In genomic region chr12:46368684-46369083, GRCh38 we compare ENCODE assay signal across 1 cellular context.
TF ChIP-seq lines count a peak whose summit lies in the region.

No MANE protein-coding gene starts in this region.

TF ChIP-seq in SK-N-SH, 30 proteins besides CTCF, POLR2A, EP300 and RAD21 (continued from another document):
- no peak for TF ChIP-seq REST (IDR thresholded peaks at IDR 0.05; ENCODE audit: low read depth, low read length)
- TF ChIP-seq MXI1 (IDR thresholded peaks at IDR 0.05; ENCODE audit: low read depth, low read length): no peak
- TF ChIP-seq TAF1 (IDR thresholded peaks at IDR 0.05; ENCODE audit: borderline replicate concordance, low read depth, low read length): no peak
- TF ChIP-seq TEAD4 (IDR thresholded peaks at IDR 0.05; ENCODE audit: borderline replicate concordance, insufficient read depth): no peak
- no peak for TF ChIP-seq SMC3 (IDR thresholded peaks at IDR 0.05; ENCODE audit: low read depth, low read length)
- TF ChIP-seq NFIC (IDR thresholded peaks at IDR 0.05; ENCODE audit: borderline replicate concordance): no peak
- TF ChIP-seq FOXJ3 (CRISPR knock-in tag; IDR thresholded peaks at IDR 0.05): no peak
